Comparison of ENCODE assay signal across 13 cellular contexts in the genomic region with DNA sequence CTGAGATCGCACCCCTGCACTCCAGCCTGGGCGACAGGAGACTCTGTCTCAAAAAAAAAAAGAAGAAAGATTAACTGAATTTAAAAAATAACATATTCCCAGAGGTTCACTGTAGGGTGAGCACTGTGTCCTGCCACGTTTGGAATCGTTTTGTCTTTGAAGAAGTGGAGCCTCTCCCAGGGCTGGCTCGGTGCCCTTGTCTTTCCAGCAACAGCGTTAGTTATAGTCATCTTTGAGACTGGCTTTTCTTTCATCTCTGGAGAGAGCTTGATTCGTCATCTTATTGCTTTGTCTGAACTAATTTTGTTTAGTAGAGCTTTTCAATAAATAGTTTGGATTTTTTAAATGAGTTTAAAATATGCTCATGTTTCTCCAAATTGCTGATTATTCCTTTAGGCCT. TPM values are rescaled to one million over a fixed set of nuclear protein-coding genes. Genes with fewer than 3 reads are reported as not detected.
DNase-seq lines count a peak whose midpoint lies in the region; ATAC-seq and TF ChIP-seq lines count a peak whose summit lies in the region.
"Had no signal": no experiment of that assay in that cellular context is flagged by ENCODE, and none has a peak within 500 bp of the region (broad histone marks: within the 10 kb centered on the region; RNA-seq: fewer than 3 reads in every experiment).

No MANE protein-coding gene starts in this region.

- no peak overlapping the region for H3K9ac ChIP-seq in neural progenitor cell

- no peak overlapping the region for H3K4me3 Mint-ChIP-seq in chondrocyte (ENCODE audit: unreplicated experiment)
- no peak overlapping the region for H3K4me3 Mint-ChIP-seq in activated T-cell treated with anti-CD3 and anti-CD28 coated beads, Interleukin-2, amount 50 U/mL, for 4 hours
- no peak overlapping the region for H3K4me3 Mint-ChIP-seq in neural progenitor cell
- H3K4me3 Mint-ChIP-seq: activated naive CD8-positive, alpha-beta T cell treated with anti-CD3 and anti-CD28 coated beads, Interleukin-2, amount 50 U/mL, for 24 hours; CD4-positive, CD25-positive, alpha-beta regulatory T cell had no signal

- no peaks in the 10 kb centered on the region for H3K27me3 ChIP-seq in left ventricle myocardium inferior (ENCODE audit: low read depth)
- peaks cover 4% of the 10 kb centered on the region for H3K27me3 ChIP-seq in neural progenitor cell

- H3K4me1 ChIP-seq in left ventricle myocardium inferior (peaks cover 28% of the 10 kb centered on the region), neural progenitor cell (no peaks in the 10 kb centered on the region)

- H3K9me3 Mint-ChIP-seq in chondrocyte (ENCODE audit: low read depth) (no peaks in the 10 kb centered on the region), neural progenitor cell (no peaks in the 10 kb centered on the region)
- H3K9me3 Mint-ChIP-seq in activated T-cell treated with anti-CD3 and anti-CD28 coated beads, Interleukin-2, amount 50 U/mL, for 4 hours = no peaks in the 10 kb centered on the region
- H3K9me3 Mint-ChIP-seq: activated naive CD8-positive, alpha-beta T cell treated with anti-CD3 and anti-CD28 coated beads, Interleukin-2, amount 50 U/mL, for 24 hours; CD4-positive, CD25-positive, alpha-beta regulatory T cell had no signal

- no peak overlapping the region for H3K4me2 ChIP-seq in neural progenitor cell

- no peaks in the 10 kb centered on the region for H3K27me3 Mint-ChIP-seq in chondrocyte (ENCODE audit: low read depth)
- H3K27me3 Mint-ChIP-seq in activated T-cell treated with anti-CD3 and anti-CD28 coated beads, Interleukin-2, amount 50 U/mL, for 4 hours (ENCODE audit: low read depth) = peaks cover 4% of the 10 kb centered on the region
- H3K27me3 Mint-ChIP-seq in neural progenitor cell (ENCODE audit: insufficient read depth, low read depth) = peaks cover 14% of the 10 kb centered on the region
- H3K27me3 Mint-ChIP-seq: CD4-positive, CD25-positive, alpha-beta regulatory T cell had no signal

- H4K20me1 ChIP-seq in neural progenitor cell (ENCODE audit: low read depth) = no peaks in the 10 kb centered on the region

- intact Hi-C loops in left ventricle myocardium inferior (cut with micrococcal nuclease) = no loop called here

- H3K9me3 ChIP-seq in left ventricle myocardium inferior (replicated peaks) (no peaks in the 10 kb centered on the region), neural progenitor cell (ENCODE audit: low read depth) (no peaks in the 10 kb centered on the region)

- peak overlapping the region; percentile 61 for H3K27ac ChIP-seq in left ventricle myocardium inferior (replicated peaks)
- H3K27ac ChIP-seq in skin epidermis = peak overlapping the region in 18 of 21 experiments; percentile 24 to 90 (median 67)
- no peak overlapping the region for H3K27ac ChIP-seq in neural progenitor cell

- TF ChIP-seq CTCF in chondrocyte (IDR thresholded peaks at IDR 0.05) = no peak
- TF ChIP-seq CTCF in left ventricle myocardium inferior (IDR thresholded peaks at IDR 0.05; ENCODE audit: borderline replicate concordance) = no peak
- no peak for TF ChIP-seq CTCF in neural progenitor cell (IDR thresholded peaks at IDR 0.05)

- peaks cover 15% of the 10 kb centered on the region for H3K4me1 Mint-ChIP-seq in chondrocyte (ENCODE audit: low read depth)
- H3K4me1 Mint-ChIP-seq in activated T-cell treated with anti-CD3 and anti-CD28 coated beads, Interleukin-2, amount 50 U/mL, for 4 hours (ENCODE audit: low read depth) = no peaks in the 10 kb centered on the region
- H3K4me1 Mint-ChIP-seq in neural progenitor cell = no peaks in the 10 kb centered on the region
- H3K4me1 Mint-ChIP-seq: activated naive CD8-positive, alpha-beta T cell treated with anti-CD3 and anti-CD28 coated beads, Interleukin-2, amount 50 U/mL, for 24 hours; CD4-positive, CD25-positive, alpha-beta regulatory T cell had no signal

- DNase-seq in GM04504 (ENCODE audit: low read depth) = peak; percentile 73
- no peak for DNase-seq in chondrocyte (ENCODE audit: low spot score)
- peak; percentile 46 for DNase-seq in left ventricle myocardium inferior
- DNase-seq in SW 1271 (lab: John Stamatoyannopoulos, UW) = no peak
- DNase-seq in activated T-cell treated with anti-CD3 and anti-CD28 coated beads, Interleukin-2, amount 50 U/mL, for 4 hours = no peak
- DNase-seq in neural progenitor cell (ENCODE audit: low spot score) = no peak
- DNase-seq: activated CD8-positive, alpha-beta memory T cell treated with anti-CD3 and anti-CD28 coated beads, Interleukin-2, amount 50 U/mL, for 4 hours; activated naive CD8-positive, alpha-beta T cell treated with anti-CD3 and anti-CD28 coated beads, Interleukin-2, amount 50 U/mL, for 24 hours; CD4-positive, CD25-positive, alpha-beta regulatory T cell; stimulated activated CD4-positive, alpha-beta T cell treated with anti-CD3 and anti-CD28 coated beads, Interleukin-4, amount 100 ng/mL, for 4 hours; stimulated activated naive CD4-positive, alpha-beta T cell had no signal

- H3K4me3 ChIP-seq in left ventricle myocardium inferior (no peak overlapping the region), skin epidermis (no peak overlapping the region), neural progenitor cell (no peak overlapping the region)

- H2AFZ ChIP-seq in neural progenitor cell (replicated peaks) = no peak overlapping the region

- peak overlapping the region; percentile 59 for H3K27ac Mint-ChIP-seq in chondrocyte (ENCODE audit: unreplicated experiment)
- H3K27ac Mint-ChIP-seq in neural progenitor cell = no peak overlapping the region
- H3K27ac Mint-ChIP-seq: activated naive CD8-positive, alpha-beta T cell treated with anti-CD3 and anti-CD28 coated beads, Interleukin-2, amount 50 U/mL, for 24 hours had no signal

- H3K36me3 Mint-ChIP-seq in chondrocyte (ENCODE audit: low read depth) (peaks cover 1% of the 10 kb centered on the region), neural progenitor cell (peaks cover 10% of the 10 kb centered on the region)
- H3K36me3 Mint-ChIP-seq in activated T-cell treated with anti-CD3 and anti-CD28 coated beads, Interleukin-2, amount 50 U/mL, for 4 hours (ENCODE audit: insufficient read depth) = peaks cover 7% of the 10 kb centered on the region

- H3F3A ChIP-seq in neural progenitor cell (ENCODE audit: low read depth) = no peaks in the 10 kb centered on the region

- no peaks in the 10 kb centered on the region for H3K79me2 ChIP-seq in neural progenitor cell (ENCODE audit: low read depth)

- peaks cover 32% of the 10 kb centered on the region for H3K36me3 ChIP-seq in left ventricle myocardium inferior
- peaks cover 4% of the 10 kb centered on the region for H3K36me3 ChIP-seq in neural progenitor cell

- no peak for ATAC-seq in activated T-cell treated with anti-CD3 and anti-CD28 coated beads, Interleukin-2, amount 50 U/mL, for 4 hours
- ATAC-seq in GM18867 (IDR thresholded peaks at IDR 0.05; ENCODE audit: unreplicated experiment) = no peak
- ATAC-seq: activated naive CD8-positive, alpha-beta T cell treated with anti-CD3 and anti-CD28 coated beads, Interleukin-2, amount 50 U/mL, for 24 hours had no signal

RNA-seq across cellular contexts. Expression of gene IMPA2, which starts 50.5 kb away (rescaled TPM):
- total RNA-seq in chondrocyte (10.8 to 25.1 TPM (median 10.9 TPM) in 3 replicates), left ventricle myocardium inferior (51.5 TPM), neural progenitor cell (ENCODE audit: low replicate concordance) (41.9 and 85.3 TPM in 2 replicates)
- 10 to 100 TPM in 1 of 3 donors, 1 to 10 TPM in 2; 7.3 to 11.4 (median 9.8) TPM for total RNA-seq in activated T-cell treated with anti-CD3 and anti-CD28 coated beads, Interleukin-2, amount 50 U/mL, for 4 hours

Comparison
In these comparisons a context has a peak if more than half of its experiments do, and no peak if none do; other contexts are left out.
1. DNase-seq: peak in GM04504 (single experiment) and left ventricle myocardium inferior (single experiment); none in chondrocyte (single experiment), SW 1271 (0 of 2), activated T-cell treated with anti-CD3 and anti-CD28 coated beads, Interleukin-2, amount 50 U/mL, for 4 hours (single experiment) and neural progenitor cell (single experiment).